19 cellular contexts compared by ENCODE assay signal in the genomic region with DNA sequence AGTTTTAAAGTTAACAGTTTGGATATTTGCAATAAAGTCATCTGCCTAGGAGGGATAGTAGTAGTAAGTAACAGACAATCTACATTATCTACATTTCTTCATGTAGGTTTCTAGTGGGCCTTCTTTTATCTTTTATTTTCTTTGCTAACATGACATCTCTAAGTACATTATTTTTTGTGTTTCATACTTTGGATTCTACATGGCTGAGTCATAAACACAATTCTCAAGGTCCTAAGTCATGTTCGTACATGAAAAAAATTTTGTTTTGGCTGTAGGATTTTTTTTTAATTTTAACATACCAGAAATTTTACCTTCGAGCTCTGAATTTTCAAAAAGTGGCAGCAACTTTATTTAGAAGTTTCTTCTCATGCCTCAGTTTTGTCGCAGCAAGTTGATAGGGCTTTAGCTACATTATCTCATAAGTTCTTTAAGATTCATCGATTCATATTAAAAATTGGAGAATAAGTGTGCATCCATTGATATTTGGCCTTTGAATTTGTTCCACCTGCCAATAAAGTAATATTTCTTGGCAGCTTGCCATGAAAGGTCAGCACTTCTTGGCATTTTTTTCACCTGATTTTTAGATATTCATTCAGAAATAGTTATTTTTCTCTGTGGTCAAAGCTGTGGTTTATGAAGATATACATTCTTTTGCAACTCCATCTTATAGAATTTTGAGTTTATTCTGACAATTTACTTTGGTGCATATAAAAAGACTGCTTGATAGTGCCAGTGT.
DNase-seq lines count a peak whose midpoint lies in the region; TF ChIP-seq lines count a peak whose summit lies in the region.
"Had no signal": no experiment of that assay in that cellular context is flagged by ENCODE, and none has a peak within 500 bp of the region (broad histone marks: within the 10 kb centered on the region; RNA-seq: fewer than 3 reads in every experiment).

No MANE protein-coding gene starts in this region.

- TF ChIP-seq CTCF in fibroblast of pulmonary artery (IDR thresholded peaks at IDR 0.05; ENCODE audit: low read length, missing control alignments): no peak

- H3K4me3 ChIP-seq in fibroblast of pulmonary artery (replicated peaks; ENCODE audit: low read depth, low read length) (no peak overlapping the region), skeletal muscle satellite cell (ENCODE audit: low read length) (no peak overlapping the region)
- H3K4me3 ChIP-seq: HAP-1, thyroid gland had no signal

- DNase-seq in HS-5 (ENCODE audit: low read depth): peak; percentile 59
- peak; percentile 76 for DNase-seq in amniotic epithelial cell (ENCODE audit: low read depth)
- peak; percentile 70 for DNase-seq in fibroblast of pulmonary artery (ENCODE audit: low read depth)
- no peak for DNase-seq in NCI-H2107 (lab: John Stamatoyannopoulos, UW)
- DNase-seq in OCI-M2 (lab: John Stamatoyannopoulos, UW; ENCODE audit: unreplicated experiment): no peak
- DNase-seq in SKM-1 treated with dmso at 0.1 percent for 144 hours (lab: John Stamatoyannopoulos, UW; ENCODE audit: unreplicated experiment): no peak
- DNase-seq: activated CD4-positive, alpha-beta T cell treated with anti-CD3 and anti-CD28 coated beads for 1 hour; activated gamma-delta T cell; anterior cingulate cortex; CD4-positive, alpha-beta T cell; DND-41; effector CD4-positive, alpha-beta T cell; NCI-H1092; SHP77; stimulated activated CD4-positive, alpha-beta T cell treated with anti-CD3 and anti-CD28 coated beads, Interleukin-4, amount 100 ng/mL, for 4 hours; thyroid gland had no signal

- peaks cover 31% of the 10 kb centered on the region for H3K4me1 ChIP-seq in skeletal muscle satellite cell (ENCODE audit: control insufficient read depth, insufficient read depth, low read length)
- H3K4me1 ChIP-seq: thyroid gland had no signal

- H3K9ac ChIP-seq in skeletal muscle satellite cell (ENCODE audit: low read depth, low read length): no peak overlapping the region

- H3K36me3 ChIP-seq in skeletal muscle satellite cell (ENCODE audit: insufficient read depth, low read length): no peaks in the 10 kb centered on the region
- H3K36me3 ChIP-seq: HAP-1, neutrophil, thyroid gland had no signal

- peak overlapping the region; percentile 46 for H3K4me2 ChIP-seq in skeletal muscle satellite cell (ENCODE audit: low read length)

- no peaks in the 10 kb centered on the region for H3K27me3 ChIP-seq in skeletal muscle satellite cell (ENCODE audit: control insufficient read depth, insufficient read depth, low read length)
- H3K27me3 ChIP-seq: neutrophil, thyroid gland had no signal

- H3K9me3 ChIP-seq in skeletal muscle satellite cell (replicated peaks; ENCODE audit: low read length): no peaks in the 10 kb centered on the region
- H3K9me3 ChIP-seq: HAP-1, neutrophil, thyroid gland had no signal

Comparison
In these comparisons a context has a peak if more than half of its experiments do, and no peak if none do; other contexts are left out.
1. DNase-seq: peak in HS-5 (single experiment), amniotic epithelial cell (single experiment) and fibroblast of pulmonary artery (single experiment); none in NCI-H2107 (single experiment), OCI-M2 (single experiment) and SKM-1 treated with dmso at 0.1 percent for 144 hours (single experiment).